Comparison of ENCODE assay signal across 24 cellular contexts in the genomic region with DNA sequence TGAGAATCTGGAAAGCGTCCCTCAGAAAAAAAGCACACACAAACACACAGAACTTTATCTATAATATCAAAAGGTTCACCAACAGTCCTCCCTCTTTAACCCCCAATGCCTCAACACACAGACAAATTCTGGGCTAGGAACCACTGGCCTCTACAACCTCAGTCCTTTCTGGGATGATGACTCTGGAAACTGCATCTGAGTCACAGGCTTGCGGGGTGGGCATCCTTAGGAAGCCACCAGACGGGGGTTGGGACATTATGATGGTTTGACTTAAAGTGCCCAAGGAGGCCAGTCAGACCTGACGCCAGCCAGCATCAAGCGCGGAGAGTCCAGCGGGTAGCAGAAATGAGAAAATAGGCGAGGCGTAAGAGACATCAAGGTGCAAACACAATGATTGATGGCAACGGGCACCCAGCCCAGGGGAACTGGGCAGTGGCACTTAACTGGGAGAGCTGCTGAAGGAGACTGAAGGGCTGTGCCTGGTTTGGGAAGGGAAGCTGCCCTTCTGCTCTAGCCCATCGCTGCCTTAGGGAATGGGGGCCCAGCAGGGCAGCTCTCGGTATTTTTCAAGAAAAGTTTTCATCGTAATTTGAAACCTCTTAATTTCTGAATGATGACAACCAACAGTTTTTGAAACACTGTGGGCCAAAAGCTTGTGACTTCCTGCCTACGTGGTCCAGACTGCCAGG. TPM values are rescaled to one million over a fixed set of nuclear protein-coding genes. Genes with fewer than 3 reads are reported as not detected.
A peak's percentile ranks its signal among the peaks of the same experiment; 100 is the strongest.
DNase-seq lines count a peak whose midpoint lies in the region; ATAC-seq and TF ChIP-seq lines count a peak whose summit lies in the region.
"Had no signal": no experiment of that assay in that cellular context is flagged by ENCODE, and none has a peak within 500 bp of the region (broad histone marks: within the 10 kb centered on the region; RNA-seq: fewer than 3 reads in every experiment).

No MANE protein-coding gene starts in this region.

- TF ChIP-seq CTCF in HFFc6 (IDR thresholded peaks at IDR 0.05) (no peak), colonic mucosa (IDR thresholded peaks at IDR 0.05) (no peak), gastroesophageal sphincter (IDR thresholded peaks at IDR 0.05) (no peak), suprapubic skin (IDR thresholded peaks at IDR 0.05) (no peak)
- no peak for TF ChIP-seq CTCF in CD8-positive, alpha-beta T cell (IDR thresholded peaks at IDR 0.05)

- 95 to 96% methylated on average over 11 to 12 of the region's 14 CpGs for WGBS in mesodermal cell (ENCODE audit: insufficient coverage in 2 of 2), 2 experiments
- WGBS in gastroesophageal sphincter (ENCODE audit: low coverage in 1 of 2), 2 donors: 82 to 86% methylated on average over 6 to 12 of the region's 14 CpGs
- WGBS in suprapubic skin: 80% methylated on average over 14 of the region's 14 CpGs

- H3K27ac ChIP-seq in colonic mucosa (no peak overlapping the region), mesodermal cell (ENCODE audit: low read depth, low read length, severe bottlenecking) (peak overlapping the region; percentile 57), gastroesophageal sphincter (no peak overlapping the region), suprapubic skin (no peak overlapping the region)
- H3K27ac ChIP-seq in CD8-positive, alpha-beta T cell (ENCODE audit: low read depth, low read length): no peak overlapping the region
- H3K27ac ChIP-seq: HL-60, upper lobe of left lung had no signal

- peak overlapping the region; percentile 74 for H3K27ac Mint-ChIP-seq in HFFc6
- no peak overlapping the region for H3K27ac Mint-ChIP-seq in CD8-positive, alpha-beta T cell
- H3K27ac Mint-ChIP-seq: activated CD4-positive, alpha-beta memory T cell treated with anti-CD3 and anti-CD28 coated beads, Interleukin-2, amount 10 ng/mL, durations not matched to agents 7 days and 5 days; activated T-cell treated with anti-CD3 and anti-CD28 coated beads, Interleukin-2, amount 50 U/mL, for 24 hours; memory B cell; stimulated activated naive B cell treated with anti-CD40 and anti-IgM and Interleukin-4, amounts not matched to agents 10 μg/mL and 1 μg/mL and 100 μg/mL, for 72 hours had no signal

- peaks cover 55% of the 10 kb centered on the region for H3K4me1 Mint-ChIP-seq in HFFc6 (ENCODE audit: low read depth)
- H3K4me1 Mint-ChIP-seq in CD8-positive, alpha-beta T cell (ENCODE audit: low read depth): peaks cover 8% of the 10 kb centered on the region
- H3K4me1 Mint-ChIP-seq: memory B cell; stimulated activated naive B cell treated with anti-CD40 and anti-IgM and Interleukin-4, amounts not matched to agents 10 μg/mL and 1 μg/mL and 100 μg/mL, for 72 hours had no signal

- POLR2A ChIA-PET in CD8-positive, alpha-beta T cell (lab: Charles Lee): no interaction called here

- no peaks in the 10 kb centered on the region; the same call in 1 of the 2 replicates for H3K27me3 Mint-ChIP-seq in HFFc6 (ENCODE audit: insufficient read depth)
- no peaks in the 10 kb centered on the region for H3K27me3 Mint-ChIP-seq in CD8-positive, alpha-beta T cell (ENCODE audit: low read depth)
- H3K27me3 Mint-ChIP-seq: activated T-cell treated with anti-CD3 and anti-CD28 coated beads, Interleukin-2, amount 50 U/mL, for 24 hours; stimulated activated naive B cell treated with anti-CD40 and anti-IgM and Interleukin-4, amounts not matched to agents 10 μg/mL and 1 μg/mL and 100 μg/mL, for 72 hours had no signal

- H3K27me3 ChIP-seq in colonic mucosa (no peaks in the 10 kb centered on the region), gastroesophageal sphincter (no peaks in the 10 kb centered on the region), suprapubic skin (no peaks in the 10 kb centered on the region)
- H3K27me3 ChIP-seq in CD8-positive, alpha-beta T cell (ENCODE audit: insufficient read depth, low read length): no peaks in the 10 kb centered on the region
- H3K27me3 ChIP-seq: upper lobe of left lung had no signal

- CTCF ChIA-PET in CD8-positive, alpha-beta T cell (lab: Charles Lee): interaction anchor here (1.0 kb wide), 1 partner anchor 8 kb away, joined by 3 read pairs; no protein-coding TSS in a partner anchor

- H3K4me3 Mint-ChIP-seq in HFFc6: no peak overlapping the region
- no peak overlapping the region for H3K4me3 Mint-ChIP-seq in CD8-positive, alpha-beta T cell
- H3K4me3 Mint-ChIP-seq: activated CD4-positive, alpha-beta memory T cell treated with anti-CD3 and anti-CD28 coated beads, Interleukin-2, amount 10 ng/mL, durations not matched to agents 7 days and 5 days; activated T-cell treated with anti-CD3 and anti-CD28 coated beads, Interleukin-2, amount 50 U/mL, for 24 hours; CD4-positive, CD25-positive, alpha-beta regulatory T cell; memory B cell; nephron; stimulated activated naive B cell treated with anti-CD40 and anti-IgM and Interleukin-4, amounts not matched to agents 10 μg/mL and 1 μg/mL and 100 μg/mL, for 72 hours; WTC11 had no signal

- TF ChIP-seq EP300 in gastroesophageal sphincter (IDR thresholded peaks at IDR 0.05): no peak
- TF ChIP-seq EP300 in suprapubic skin (IDR thresholded peaks at IDR 0.05): no peak

- no peak for ATAC-seq in CD8-positive, alpha-beta T cell
- ATAC-seq in gastroesophageal sphincter: no peak
- ATAC-seq: stimulated activated naive B cell treated with anti-CD40 and anti-IgM and Interleukin-4, amounts not matched to agents 10 μg/mL and 1 μg/mL and 100 μg/mL, for 72 hours; WTC11 had no signal

- H3K36me3 ChIP-seq in colonic mucosa: no peaks in the 10 kb centered on the region
- H3K36me3 ChIP-seq in mesodermal cell (ENCODE audit: control insufficient read depth, insufficient read depth, low read length): peaks cover 61% of the 10 kb centered on the region
- H3K36me3 ChIP-seq in CD8-positive, alpha-beta T cell (ENCODE audit: insufficient read depth, low read length): no peaks in the 10 kb centered on the region
- H3K36me3 ChIP-seq in gastroesophageal sphincter: no peaks in the 10 kb centered on the region
- no peaks in the 10 kb centered on the region for H3K36me3 ChIP-seq in suprapubic skin

- intact Hi-C loops in colonic mucosa (cut with DNase I): no loop called here
- intact Hi-C loops in CD8-positive, alpha-beta T cell (cut with DNase I, micrococcal nuclease): no loop called here

- no peaks in the 10 kb centered on the region for H3K9me3 Mint-ChIP-seq in HFFc6
- H3K9me3 Mint-ChIP-seq in CD8-positive, alpha-beta T cell: no peaks in the 10 kb centered on the region
- H3K9me3 Mint-ChIP-seq: activated CD4-positive, alpha-beta memory T cell treated with anti-CD3 and anti-CD28 coated beads, Interleukin-2, amount 10 ng/mL, durations not matched to agents 7 days and 5 days; activated T-cell treated with anti-CD3 and anti-CD28 coated beads, Interleukin-2, amount 50 U/mL, for 24 hours; CD4-positive, CD25-positive, alpha-beta regulatory T cell; memory B cell; nephron; stimulated activated naive B cell treated with anti-CD40 and anti-IgM and Interleukin-4, amounts not matched to agents 10 μg/mL and 1 μg/mL and 100 μg/mL, for 72 hours; WTC11 had no signal

- TF ChIP-seq POLR2A in gastroesophageal sphincter (IDR thresholded peaks at IDR 0.05) (no peak), suprapubic skin (IDR thresholded peaks at IDR 0.05) (no peak)

- no peak overlapping the region for H3K9ac ChIP-seq in colonic mucosa (ENCODE audit: low read depth in 2 of 2, low read length in 2 of 2)

- peaks cover 10% of the 10 kb centered on the region for H3K4me1 ChIP-seq in colonic mucosa
- H3K4me1 ChIP-seq in mesodermal cell (ENCODE audit: control insufficient read depth, insufficient read depth, low read length, poor library complexity, severe bottlenecking): peaks cover 40% of the 10 kb centered on the region
- H3K4me1 ChIP-seq in CD8-positive, alpha-beta T cell (ENCODE audit: insufficient read depth, low read length): no peaks in the 10 kb centered on the region
- H3K4me1 ChIP-seq in gastroesophageal sphincter: no peaks in the 10 kb centered on the region
- H3K4me1 ChIP-seq in suprapubic skin: no peaks in the 10 kb centered on the region
- H3K4me1 ChIP-seq: upper lobe of left lung had no signal

- DNase-seq in A172 (ENCODE audit: low spot score) (peak; percentile 33), HFFc6 (no peak), colonic mucosa (peak; percentile 77), suprapubic skin (ENCODE audit: low spot score in 2 of 2) (no peak), MV-4-11 (lab: John Stamatoyannopoulos, UW) (no peak)
- no peak for DNase-seq in CD8-positive, alpha-beta T cell
- DNase-seq: activated CD4-positive, alpha-beta memory T cell treated with anti-CD3 and anti-CD28 coated beads, Interleukin-2, amount 10 ng/mL, durations not matched to agents 7 days and 5 days; activated naive CD4-positive, alpha-beta T cell treated with anti-CD3 and anti-CD28 coated beads, Interleukin-2, amount 50 U/mL, for 16 hours; activated T-cell treated with anti-CD3 and anti-CD28 coated beads, Interleukin-2, amount 50 U/mL, for 24 hours; CD4-positive, CD25-positive, alpha-beta regulatory T cell; erythroblast; head of caudate nucleus; KG1; NCI-H526; SIG-M5; stimulated activated naive B cell treated with anti-CD40 and anti-IgM and Interleukin-4, amounts not matched to agents 10 μg/mL and 1 μg/mL and 100 μg/mL, for 72 hours; T-helper 2 cell had no signal

- no peaks in the 10 kb centered on the region for H3K9me3 ChIP-seq in colonic mucosa
- no peaks in the 10 kb centered on the region for H3K9me3 ChIP-seq in mesodermal cell (ENCODE audit: control insufficient read depth, low read length)
- H3K9me3 ChIP-seq in CD8-positive, alpha-beta T cell (ENCODE audit: low read length): no peaks in the 10 kb centered on the region
- H3K9me3 ChIP-seq in gastroesophageal sphincter: no peaks in the 10 kb centered on the region
- H3K9me3 ChIP-seq in suprapubic skin: no peaks in the 10 kb centered on the region
- H3K9me3 ChIP-seq: upper lobe of left lung had no signal

- peaks cover 17% of the 10 kb centered on the region; the same call in 1 of the 2 replicates for H3K36me3 Mint-ChIP-seq in HFFc6 (ENCODE audit: low read depth)
- H3K36me3 Mint-ChIP-seq in CD8-positive, alpha-beta T cell: no peaks in the 10 kb centered on the region
- H3K36me3 Mint-ChIP-seq: CD4-positive, CD25-positive, alpha-beta regulatory T cell; memory B cell; stimulated activated naive B cell treated with anti-CD40 and anti-IgM and Interleukin-4, amounts not matched to agents 10 μg/mL and 1 μg/mL and 100 μg/mL, for 72 hours had no signal

- no peak overlapping the region for H3K4me3 ChIP-seq in colonic mucosa
- no peak overlapping the region for H3K4me3 ChIP-seq in mesodermal cell (ENCODE audit: extremely low read depth, insufficient read depth, low read length, poor library complexity, severe bottlenecking)
- H3K4me3 ChIP-seq in CD8-positive, alpha-beta T cell (ENCODE audit: low read depth, low read length): no peak overlapping the region
- H3K4me3 ChIP-seq in gastroesophageal sphincter: no peak overlapping the region
- H3K4me3 ChIP-seq in suprapubic skin: no peak overlapping the region
- H3K4me3 ChIP-seq: upper lobe of left lung had no signal

RNA-seq across cellular contexts. Expression of a gene that starts 20.7 kb away (rescaled TPM):
- 1.9 and 6.7 TPM in 2 replicates for total RNA-seq in A172 (2014; rRNA removed; shearing (Covaris generic))
- total RNA-seq in HFFc6 (2021; fragmentation: NEBNext Ultra II Directional; extraction: Animal tissue kit (Norgen Biotek cat#: 25700)): 10 to 100 TPM; 26.1 to 28.9 (median 27.8) TPM
- total RNA-seq in colonic mucosa (10 to 100 TPM in 1 of 2 donors, 1 to 10 TPM in 1; 8.4 to 21.5 TPM), gastroesophageal sphincter (10 to 100 TPM in 3 of 4 donors, 1 to 10 TPM in 1; 9.2 to 18.1 (median 12.7) TPM), suprapubic skin (1 to 10 TPM; 4.2 to 7.9 (median 4.9) TPM)
- 147 TPM for polyA plus RNA-seq in mesodermal cell (2013, experiment 1 of 2)
- 117 TPM for polyA plus RNA-seq in mesodermal cell (2013, experiment 2 of 2)
- total RNA-seq in CD8-positive, alpha-beta T cell: 1 to 10 TPM in 1 of 2 experiments, under 1 TPM in 1; 0.53 to 1.2 TPM
- polyA plus RNA-seq: CD4-positive, CD25-positive, alpha-beta regulatory T cell had no signal

Comparison
In these comparisons a context has a peak if more than half of its experiments do, and no peak if none do; other contexts are left out.
1. DNase-seq: peak in A172 (single experiment) and colonic mucosa (single experiment); none in HFFc6 (single experiment), CD8-positive, alpha-beta T cell (0 of 7), suprapubic skin (0 of 2) and MV-4-11 (single experiment).